In the genomic region with DNA sequence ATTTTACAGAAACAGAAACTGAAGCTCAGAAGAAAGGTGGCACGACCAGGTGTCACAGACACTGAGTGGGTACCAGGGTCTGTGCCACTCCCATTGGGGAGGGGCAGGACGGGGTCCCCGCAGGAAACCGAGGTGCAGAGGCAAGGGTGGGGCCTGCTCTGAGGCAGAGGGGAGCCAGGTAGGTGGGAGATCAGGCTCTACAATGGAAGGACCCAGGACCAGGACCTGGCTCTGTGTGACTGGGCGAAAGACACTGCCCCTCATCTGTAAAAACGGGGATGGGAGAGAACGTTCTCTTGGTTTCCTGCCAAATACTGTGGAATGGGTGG, we compare ENCODE assay signal across 18 cellular contexts. TPM values are rescaled to one million over a fixed set of nuclear protein-coding genes. Genes with fewer than 3 reads are reported as not detected.
DNase-seq lines count a peak whose midpoint lies in the region; ATAC-seq, FAIRE-seq and TF ChIP-seq lines count a peak whose summit lies in the region.
"Had no signal": no experiment of that assay in that cellular context is flagged by ENCODE, and none has a peak within 500 bp of the region (broad histone marks: within the 10 kb centered on the region; RNA-seq: fewer than 3 reads in every experiment).

No MANE protein-coding gene starts in this region.

- no peak for TF ChIP-seq CTCF in HEK293 (tag by site-specific recombination; IDR thresholded peaks at IDR 0.05)
- TF ChIP-seq CTCF in sigmoid colon (IDR thresholded peaks at IDR 0.05), result no peak

- peak overlapping the region; percentile 66 for H3K4me3 Mint-ChIP-seq in activated CD4-positive, alpha-beta T cell treated with anti-CD3 and anti-CD28 coated beads for 36 hours
- H3K4me3 Mint-ChIP-seq in central memory CD8-positive, alpha-beta T cell, result no peak overlapping the region

- intact Hi-C loops in activated CD4-positive, alpha-beta T cell treated with anti-CD3 and anti-CD28 coated beads for 36 hours (cut with DNase I, micrococcal nuclease), result loop anchor here in 1 of 2 experiments (5.0 kb wide), 1 partner anchor 165 kb away; a partner anchor contains a TSS
- intact Hi-C loops in sigmoid colon (cut with DNase I), result no loop called here

- no peak for TF ChIP-seq POLR2A in sigmoid colon (IDR thresholded peaks at IDR 0.05)
- TF ChIP-seq POLR2A in H54 (IDR thresholded peaks at IDR 0.05; ENCODE audit: low read depth, low read length), result no peak

- no peak for ATAC-seq in activated CD4-positive, alpha-beta T cell treated with anti-CD3 and anti-CD28 coated beads for 36 hours
- ATAC-seq in central memory CD8-positive, alpha-beta T cell (replicated peaks; ENCODE audit: extremely low read depth, poor library complexity, severe bottlenecking), result no peak
- ATAC-seq: left lung had no signal

- H3K36me3 ChIP-seq in HEK293 (ENCODE audit: control insufficient read depth in 2 of 2, insufficient read depth in 1 of 2, low read length in 2 of 2) (no peaks in the 10 kb centered on the region), sigmoid colon (no peaks in the 10 kb centered on the region)
- H3K36me3 ChIP-seq: brain microvascular endothelial cell, left lung, neutrophil had no signal

- no peaks in the 10 kb centered on the region for H3K4me1 ChIP-seq in HEK293 (ENCODE audit: control insufficient read depth, insufficient read depth, low read length)
- peaks cover 0 to 72% (median 63%) of the 10 kb centered on the region in 4 donors for H3K4me1 ChIP-seq in sigmoid colon

- H3K36me3 Mint-ChIP-seq in activated CD4-positive, alpha-beta T cell treated with anti-CD3 and anti-CD28 coated beads for 36 hours (ENCODE audit: low read depth), result peaks cover 38% of the 10 kb centered on the region
- peaks cover 3% of the 10 kb centered on the region for H3K36me3 Mint-ChIP-seq in central memory CD8-positive, alpha-beta T cell (ENCODE audit: insufficient read depth)

- H3K27ac Mint-ChIP-seq in activated CD4-positive, alpha-beta T cell treated with anti-CD3 and anti-CD28 coated beads for 36 hours, result peak overlapping the region; percentile 66
- peak overlapping the region; percentile 13 for H3K27ac Mint-ChIP-seq in central memory CD8-positive, alpha-beta T cell (ENCODE audit: low read depth)

- no peak for DNase-seq in activated CD4-positive, alpha-beta T cell treated with anti-CD3 and anti-CD28 coated beads for 36 hours
- no peak for DNase-seq in activated CD4-positive, alpha-beta T cell treated with anti-CD3 and anti-CD28 coated beads for 1 hour
- no peak for DNase-seq in central memory CD8-positive, alpha-beta T cell (ENCODE audit: low spot score in 2 of 2)
- DNase-seq in sigmoid colon, result no peak
- no peak for DNase-seq in H54 (ENCODE audit: insufficient read length, low spot score)
- no peak for DNase-seq in NCI-H2227 treated with DMSO at 0.1 percent for 48 hours (lab: John Stamatoyannopoulos, UW)
- no peak for DNase-seq in NCI-H748 treated with DMSO at 0.1 percent for 48 hours (lab: John Stamatoyannopoulos, UW)
- DNase-seq: brain microvascular endothelial cell, head of caudate nucleus, KG1, NCI-H1436, NCI-H524 treated with DMSO at 0.1 percent for 48 hours had no signal

- no peak for TF ChIP-seq EP300 in sigmoid colon (IDR thresholded peaks at IDR 0.05)

- WGBS in sigmoid colon, 2 donors, result 27 to 46% methylated on average over 7 of the region's 7 CpGs

- peaks cover 65% of the 10 kb centered on the region for H3K4me1 Mint-ChIP-seq in activated CD4-positive, alpha-beta T cell treated with anti-CD3 and anti-CD28 coated beads for 36 hours
- no peaks in the 10 kb centered on the region for H3K4me1 Mint-ChIP-seq in central memory CD8-positive, alpha-beta T cell

- no peaks in the 10 kb centered on the region for H3K27me3 Mint-ChIP-seq in activated CD4-positive, alpha-beta T cell treated with anti-CD3 and anti-CD28 coated beads for 36 hours
- H3K27me3 Mint-ChIP-seq in central memory CD8-positive, alpha-beta T cell, result peaks cover 30% of the 10 kb centered on the region

- H3K27ac ChIP-seq in HEK293 (ENCODE audit: extremely low read depth, low read depth, low read length), result no peak overlapping the region
- H3K27ac ChIP-seq in sigmoid colon, result peak overlapping the region in 3 of 4 donors; percentile 74 to 82 (median 78)
- H3K27ac ChIP-seq: brain microvascular endothelial cell, neutrophil, RWPE1 had no signal

- H3K4me3 ChIP-seq in HEK293 (ENCODE audit: low read depth, low read length) (no peak overlapping the region), sigmoid colon (no peak overlapping the region)

- no peak for FAIRE-seq in H54 (lab: Jason Lieb, UNC)
- FAIRE-seq: TTC549, urothelium cell line had no signal

- POLR2A ChIA-PET in activated CD4-positive, alpha-beta T cell treated with anti-CD3 and anti-CD28 coated beads for 36 hours (lab: Charles Lee), result no interaction called here
- POLR2A ChIA-PET in HEK293 (lab: Yijun Ruan, JAX), result no interaction called here

- H3K9me3 ChIP-seq in HEK293 (ENCODE audit: control insufficient read depth, insufficient read depth, low read depth, low read length), result no peaks in the 10 kb centered on the region
- no peaks in the 10 kb centered on the region for H3K9me3 ChIP-seq in sigmoid colon
- H3K9me3 ChIP-seq: left lung, neutrophil had no signal

- CTCF ChIA-PET in activated CD4-positive, alpha-beta T cell treated with anti-CD3 and anti-CD28 coated beads for 36 hours (lab: Charles Lee), result interaction anchor here (0.6 to 14.4 kb wide), 9 partner anchors 10 to 233 kb away, joined by 3 to 206 read pairs (median 4); a partner anchor contains a TSS
- CTCF ChIA-PET in HEK293 (lab: Yijun Ruan, JAX), result interaction anchor here (0.6 to 14.6 kb wide), 9 partner anchors 9 to 1509 kb away, joined by 3 to 327 read pairs (median 4); a partner anchor contains a TSS

- no peaks in the 10 kb centered on the region for H3K27me3 ChIP-seq in sigmoid colon
- H3K27me3 ChIP-seq: brain microvascular endothelial cell, left lung had no signal

- no peaks in the 10 kb centered on the region for H3K9me3 Mint-ChIP-seq in activated CD4-positive, alpha-beta T cell treated with anti-CD3 and anti-CD28 coated beads for 36 hours (ENCODE audit: low read depth)
- no peaks in the 10 kb centered on the region for H3K9me3 Mint-ChIP-seq in central memory CD8-positive, alpha-beta T cell

TF ChIP-seq in HEK293, 187 proteins besides CTCF, POLR2A, EP300 and RAD21:
- TF ChIP-seq ZNF19 (tag by site-specific recombination; IDR thresholded peaks at IDR 0.05; ENCODE audit: low read depth) (no peak), ZNF549 (tag by site-specific recombination; IDR thresholded peaks at IDR 0.05) (no peak)
- TF ChIP-seq, protein P1, sequence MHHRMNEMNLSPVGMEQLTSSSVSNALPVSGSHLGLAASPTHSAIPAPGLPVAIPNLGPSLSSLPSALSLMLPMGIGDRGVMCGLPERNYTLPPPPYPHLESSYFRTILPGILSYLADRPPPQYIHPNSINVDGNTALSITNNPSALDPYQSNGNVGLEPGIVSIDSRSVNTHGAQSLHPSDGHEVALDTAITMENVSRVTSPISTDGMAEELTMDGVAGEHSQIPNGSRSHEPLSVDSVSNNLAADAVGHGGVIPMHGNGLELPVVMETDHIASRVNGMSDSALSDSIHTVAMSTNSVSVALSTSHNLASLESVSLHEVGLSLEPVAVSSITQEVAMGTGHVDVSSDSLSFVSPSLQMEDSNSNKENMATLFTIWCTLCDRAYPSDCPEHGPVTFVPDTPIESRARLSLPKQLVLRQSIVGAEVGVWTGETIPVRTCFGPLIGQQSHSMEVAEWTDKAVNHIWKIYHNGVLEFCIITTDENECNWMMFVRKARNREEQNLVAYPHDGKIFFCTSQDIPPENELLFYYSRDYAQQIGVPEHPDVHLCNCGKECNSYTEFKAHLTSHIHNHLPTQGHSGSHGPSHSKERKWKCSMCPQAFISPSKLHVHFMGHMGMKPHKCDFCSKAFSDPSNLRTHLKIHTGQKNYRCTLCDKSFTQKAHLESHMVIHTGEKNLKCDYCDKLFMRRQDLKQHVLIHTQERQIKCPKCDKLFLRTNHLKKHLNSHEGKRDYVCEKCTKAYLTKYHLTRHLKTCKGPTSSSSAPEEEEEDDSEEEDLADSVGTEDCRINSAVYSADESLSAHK (tag by site-specific recombination; IDR thresholded peaks at IDR 0.05), result 0 out of 2 replicates have a peak, but pooled peaks have one; percentile 0

RNA-seq across cellular contexts. Expression of a gene that starts 2.8 kb away (rescaled TPM):
- 10 to 100 TPM; 40.1 to 41.0 TPM for total RNA-seq in activated CD4-positive, alpha-beta T cell treated with anti-CD3 and anti-CD28 coated beads for 36 hours
- 1 to 10 TPM; 2.0 to 5.8 (median 3.5) TPM for total RNA-seq in sigmoid colon
- polyA plus RNA-seq in sigmoid colon, result 1 to 10 TPM in 1 of 3 donors, under 1 TPM in 1, not detected in 1; 0.60 to 4.4 TPM

RNA-seq across cellular contexts. Expression of a gene that starts 13.9 kb away (rescaled TPM):
- total RNA-seq in activated CD4-positive, alpha-beta T cell treated with anti-CD3 and anti-CD28 coated beads for 36 hours, result 10 to 100 TPM; 13.8 to 17.4 TPM
- total RNA-seq in sigmoid colon, result not detected
- polyA plus RNA-seq in sigmoid colon, result not detected
- total RNA-seq: left lung had no signal

RNA-seq across cellular contexts. Expression of a gene that starts 21.0 kb away (rescaled TPM):
- total RNA-seq in activated CD4-positive, alpha-beta T cell treated with anti-CD3 and anti-CD28 coated beads for 36 hours, result 100 to 1,000 TPM; 493 to 631 TPM
- total RNA-seq in sigmoid colon, result 100 to 1,000 TPM; 127 to 183 (median 159) TPM
- polyA plus RNA-seq in sigmoid colon, result 100 to 1,000 TPM; 210 to 375 (median 281) TPM

RNA-seq across cellular contexts. Expression of a gene that starts 38.9 kb away (rescaled TPM):
- total RNA-seq in activated CD4-positive, alpha-beta T cell treated with anti-CD3 and anti-CD28 coated beads for 36 hours, result 1 to 10 TPM; 2.9 to 3.1 TPM
- total RNA-seq in sigmoid colon, result 10 to 100 TPM; 23.7 to 87.2 (median 48.6) TPM
- polyA plus RNA-seq in sigmoid colon, result 1 to 10 TPM in 2 of 3 donors, under 1 TPM in 1; 0.46 to 2.9 (median 1.8) TPM

Comparison
In these comparisons a context has a peak if more than half of its experiments do, and no peak if none do; other contexts are left out.
1. RNA of a gene that starts 2.8 kb away (total RNA-seq): 40.1 to 41.0 TPM in activated CD4-positive, alpha-beta T cell treated with anti-CD3 and anti-CD28 coated beads for 36 hours; 2.0 to 5.8 TPM in sigmoid colon; every median in the first group is over 4 times any median in the second.
2. RNA of a gene that starts 13.9 kb away (total RNA-seq): 13.8 to 17.4 TPM in activated CD4-positive, alpha-beta T cell treated with anti-CD3 and anti-CD28 coated beads for 36 hours; not detected in sigmoid colon; every median in the first group is over 10 times any median in the second.